8 cellular contexts compared by ENCODE assay signal in genomic region chr2:33475381-33476099, GRCh38. TPM values are rescaled to one million over a fixed set of nuclear protein-coding genes. Genes with fewer than 3 reads are reported as not detected.
DNase-seq lines count a peak whose midpoint lies in the region; ATAC-seq and TF ChIP-seq lines count a peak whose summit lies in the region.

No MANE protein-coding gene starts in this region.

- H3K9me2 ChIP-seq in OCI-LY7 (ENCODE audit: insufficient read depth, low read length) = no peaks in the 10 kb centered on the region

- POLR2A ChIA-PET in OCI-LY7 (lab: Charles Lee) = interaction anchor here (0.6 to 1.8 kb wide), 4 partner anchors 45 to 1367 kb away, joined by 3 to 12 read pairs (median 3); partner anchors contain the start of gene FAM98A

- peak; percentile 90 for TF ChIP-seq CTCF in OCI-LY7 (conservative IDR thresholded peaks at IDR 0.05; ENCODE audit: low read length)
- TF ChIP-seq CTCF in fibroblast of lung (conservative IDR thresholded peaks at IDR 0.05 in 1 of 2, IDR thresholded peaks at IDR 0.05 in 1 of 2; ENCODE audit: low read depth in 1 of 2, low read length in 2 of 2) = peak; percentile 81 to 94

- no peaks in the 10 kb centered on the region for H3K36me3 ChIP-seq in OCI-LY7 (ENCODE audit: insufficient read depth, low read length)
- H3K36me3 ChIP-seq in fibroblast of lung (ENCODE audit: control insufficient read depth, insufficient read depth, low read length) = no peaks in the 10 kb centered on the region

- CTCF ChIA-PET in OCI-LY7 (lab: Charles Lee; ENCODE audit: unreplicated experiment) = interaction anchor here (1.0 to 1.3 kb wide), 2 partner anchors 108 to 124 kb away, joined by 3 to 7 read pairs; partner anchors contain the start of gene FAM98A

- H3K27ac Mint-ChIP-seq in naive B cell = peak overlapping the region; percentile 96 to 100 (median 99)
- peak overlapping the region; percentile 100 for H3K27ac Mint-ChIP-seq in stimulated activated naive B cell treated with anti-CD40 and anti-IgM and Interleukin-4, amounts not matched to agents 10 μg/mL and 1 μg/mL and 100 μg/mL, for 72 hours

- intact Hi-C loops in OCI-LY7 (cut with micrococcal nuclease; ENCODE audit: unreplicated experiment) = loop anchor here (1.0 to 5.0 kb wide), 3 partner anchors 56 to 122 kb away; partner anchors contain the start of gene FAM98A

- ATAC-seq in GM21423 (IDR thresholded peaks at IDR 0.05; ENCODE audit: unreplicated experiment) (peak; percentile 48), naive B cell (ENCODE audit: low read depth in 2 of 2) (peak; percentile 58 to 63)
- peak; percentile 59 to 63 for ATAC-seq in activated T-cell treated with anti-CD3 and anti-CD28 coated beads, Interleukin-2, amount 50 U/mL, for 4 hours
- peak; percentile 58 to 60 for ATAC-seq in stimulated activated naive B cell treated with anti-CD40 and anti-IgM and Interleukin-4, amounts not matched to agents 10 μg/mL and 1 μg/mL and 100 μg/mL, for 72 hours (replicated peaks)

- H3K4me1 ChIP-seq in OCI-LY7 (ENCODE audit: insufficient read depth, low read length, poor library complexity, severe bottlenecking) (peaks cover 36% of the 10 kb centered on the region), fibroblast of lung (ENCODE audit: control insufficient read depth, extremely low read depth, insufficient read depth, low read length) (peaks cover 2% of the 10 kb centered on the region)

- no peaks in the 10 kb centered on the region for H3K9me3 Mint-ChIP-seq in activated T-cell treated with anti-CD3 and anti-CD28 coated beads, Interleukin-2, amount 50 U/mL, for 4 hours
- no peaks in the 10 kb centered on the region for H3K9me3 Mint-ChIP-seq in naive B cell
- no peaks in the 10 kb centered on the region for H3K9me3 Mint-ChIP-seq in stimulated activated naive B cell treated with anti-CD40 and anti-IgM and Interleukin-4, amounts not matched to agents 10 μg/mL and 1 μg/mL and 100 μg/mL, for 72 hours

- H3K79me2 ChIP-seq in OCI-LY7 (ENCODE audit: insufficient read depth, low read depth, low read length) (no peaks in the 10 kb centered on the region), fibroblast of lung (ENCODE audit: control insufficient read depth, insufficient read depth, low read length) (no peaks in the 10 kb centered on the region)

- peak overlapping the region; percentile 68 for H3K9ac ChIP-seq in fibroblast of lung (ENCODE audit: insufficient read depth, low read length)

- no TSS peak for BruUV-seq in OCI-LY7 (replicated peaks; lab: Mats Ljungman, UMichigan)

- DNase-seq in DMS 273 treated with DMSO at 0.1 percent for 48 hours (lab: John Stamatoyannopoulos, UW) = peak; percentile 55
- peak in 59 of 76 experiments; percentile 1 to 70 (median 29) for DNase-seq in HUDEP-2 (lab: John Stamatoyannopoulos, UW; ENCODE audit: unreplicated experiment in 76 of 76)
- DNase-seq in OCI-LY7 (ENCODE audit: low spot score) = peak; percentile 89
- peak; percentile 73 for DNase-seq in activated T-cell treated with anti-CD3 and anti-CD28 coated beads, Interleukin-2, amount 50 U/mL, for 4 hours
- DNase-seq in fibroblast of lung (ENCODE audit: low read depth in 2 of 2) = peak; percentile 77 to 81
- peak; percentile 87 for DNase-seq in naive B cell
- peak; percentile 76 for DNase-seq in stimulated activated naive B cell treated with anti-CD40 and anti-IgM and Interleukin-4, amounts not matched to agents 10 μg/mL and 1 μg/mL and 100 μg/mL, for 72 hours

- H3K4me2 ChIP-seq in OCI-LY7 (ENCODE audit: low read length) (peak overlapping the region; percentile 81), fibroblast of lung (ENCODE audit: extremely low read depth, insufficient read depth, low read length) (peak overlapping the region; percentile 94)

- no peaks in the 10 kb centered on the region for H3K9me3 ChIP-seq in OCI-LY7 (ENCODE audit: low read length)
- no peaks in the 10 kb centered on the region for H3K9me3 ChIP-seq in fibroblast of lung (ENCODE audit: control insufficient read depth, insufficient read depth, low read depth, low read length)

- H3K4me3 ChIP-seq in OCI-LY7 (ENCODE audit: low read depth, low read length, poor library complexity, severe bottlenecking) (peak overlapping the region; percentile 72), fibroblast of lung (replicated peaks in 1 of 4; ENCODE audit: control extremely low read depth in 1 of 4, insufficient read depth in 1 of 4, low read depth in 3 of 4, low read length in 4 of 4) (peak overlapping the region; percentile 60 to 80 (median 69))

- H4K20me1 ChIP-seq in OCI-LY7 (ENCODE audit: insufficient read depth, low read length) = no peaks in the 10 kb centered on the region
- no peaks in the 10 kb centered on the region for H4K20me1 ChIP-seq in fibroblast of lung (ENCODE audit: control insufficient read depth, extremely low read depth, insufficient read depth, low read length)

- H2AFZ ChIP-seq in OCI-LY7 (ENCODE audit: low read length) (peak overlapping the region; percentile 96), fibroblast of lung (ENCODE audit: low read length) (peak overlapping the region; percentile 95)

- H3K36me3 Mint-ChIP-seq in activated T-cell treated with anti-CD3 and anti-CD28 coated beads, Interleukin-2, amount 50 U/mL, for 4 hours (ENCODE audit: insufficient read depth) = no peaks in the 10 kb centered on the region
- H3K36me3 Mint-ChIP-seq in naive B cell = peaks cover 4 to 6% of the 10 kb centered on the region in 2 donors
- H3K36me3 Mint-ChIP-seq in stimulated activated naive B cell treated with anti-CD40 and anti-IgM and Interleukin-4, amounts not matched to agents 10 μg/mL and 1 μg/mL and 100 μg/mL, for 72 hours = peaks cover 19 to 38% of the 10 kb centered on the region in 2 donors

- peaks cover 3% of the 10 kb centered on the region for H3K27me3 Mint-ChIP-seq in activated T-cell treated with anti-CD3 and anti-CD28 coated beads, Interleukin-2, amount 50 U/mL, for 4 hours (ENCODE audit: low read depth)
- no peaks in the 10 kb centered on the region for H3K27me3 Mint-ChIP-seq in naive B cell
- no peaks in the 10 kb centered on the region for H3K27me3 Mint-ChIP-seq in stimulated activated naive B cell treated with anti-CD40 and anti-IgM and Interleukin-4, amounts not matched to agents 10 μg/mL and 1 μg/mL and 100 μg/mL, for 72 hours

- no peaks in the 10 kb centered on the region for H3K27me3 ChIP-seq in fibroblast of lung (ENCODE audit: control insufficient read depth, insufficient read depth, low read length)

- peaks cover 42% of the 10 kb centered on the region for H3K4me1 Mint-ChIP-seq in activated T-cell treated with anti-CD3 and anti-CD28 coated beads, Interleukin-2, amount 50 U/mL, for 4 hours (ENCODE audit: low read depth)
- peaks cover 43 to 51% (median 47%) of the 10 kb centered on the region in 3 donors for H3K4me1 Mint-ChIP-seq in naive B cell
- peaks cover 34 to 53% of the 10 kb centered on the region in 2 donors for H3K4me1 Mint-ChIP-seq in stimulated activated naive B cell treated with anti-CD40 and anti-IgM and Interleukin-4, amounts not matched to agents 10 μg/mL and 1 μg/mL and 100 μg/mL, for 72 hours

- H3K27ac ChIP-seq in OCI-LY7 (ENCODE audit: low read depth, low read length, poor library complexity, severe bottlenecking) = peak overlapping the region; percentile 80
- H3K27ac ChIP-seq in fibroblast of lung (ENCODE audit: insufficient read depth, low read length) = peak overlapping the region; percentile 89

- H3K4me3 Mint-ChIP-seq in activated T-cell treated with anti-CD3 and anti-CD28 coated beads, Interleukin-2, amount 50 U/mL, for 4 hours = peak overlapping the region; percentile 88
- peak overlapping the region; percentile 96 to 99 (median 99) for H3K4me3 Mint-ChIP-seq in naive B cell
- peak overlapping the region; percentile 88 to 96 for H3K4me3 Mint-ChIP-seq in stimulated activated naive B cell treated with anti-CD40 and anti-IgM and Interleukin-4, amounts not matched to agents 10 μg/mL and 1 μg/mL and 100 μg/mL, for 72 hours

RNA-seq across cellular contexts. Expression of gene RASGRP3, which starts 0.9 kb away (rescaled TPM):
- total RNA-seq in OCI-LY7 (2014; rRNA removed; shearing (Covaris generic)) = 5.1 and 5.3 TPM in 2 replicates
- 8.7 and 11.2 TPM in 2 replicates for total RNA-seq in OCI-LY7 (2022)
- total RNA-seq in activated T-cell treated with anti-CD3 and anti-CD28 coated beads, Interleukin-2, amount 50 U/mL, for 4 hours = 1 to 10 TPM; 2.4 to 4.1 (median 2.8) TPM
- 0.26 and 0.50 TPM in 2 replicates for total RNA-seq in fibroblast of lung
- polyA plus RNA-seq in fibroblast of lung = 2.2 and 6.1 TPM in 2 replicates
- polyA plus RNA-seq in fibroblast of lung (2012) = 2.0 and 2.3 TPM in 2 replicates
- polyA minus RNA-seq in fibroblast of lung (ENCODE audit: low replicate concordance) = 2.0 and 12.6 TPM in 2 replicates
- 100 to 1,000 TPM in 3 of 6 donors, 10 to 100 TPM in 3; 44.7 to 118 (median 92.3) TPM for polyA plus RNA-seq in naive B cell (ENCODE audit: low read depth in 6 of 6)

Comparison
In these comparisons a context has a peak if more than half of its experiments do, and no peak if none do; other contexts are left out.
1. Peak in every context shown above with its lines: DNase-seq, ATAC-seq, H3K4me3 ChIP-seq and H3K27ac ChIP-seq.
2. DNase-seq: peak in every context shown above with its lines; median percentile 89 in OCI-LY7; 87 in naive B cell; 79 in fibroblast of lung; 76 in stimulated activated naive B cell treated with anti-CD40 and anti-IgM and Interleukin-4, amounts not matched to agents 10 μg/mL and 1 μg/mL and 100 μg/mL, for 72 hours; 73 in activated T-cell treated with anti-CD3 and anti-CD28 coated beads, Interleukin-2, amount 50 U/mL, for 4 hours; 55 in DMS 273 treated with DMSO at 0.1 percent for 48 hours; 29 in HUDEP-2.